10 cellular contexts compared by ENCODE assay signal in the genomic region with DNA sequence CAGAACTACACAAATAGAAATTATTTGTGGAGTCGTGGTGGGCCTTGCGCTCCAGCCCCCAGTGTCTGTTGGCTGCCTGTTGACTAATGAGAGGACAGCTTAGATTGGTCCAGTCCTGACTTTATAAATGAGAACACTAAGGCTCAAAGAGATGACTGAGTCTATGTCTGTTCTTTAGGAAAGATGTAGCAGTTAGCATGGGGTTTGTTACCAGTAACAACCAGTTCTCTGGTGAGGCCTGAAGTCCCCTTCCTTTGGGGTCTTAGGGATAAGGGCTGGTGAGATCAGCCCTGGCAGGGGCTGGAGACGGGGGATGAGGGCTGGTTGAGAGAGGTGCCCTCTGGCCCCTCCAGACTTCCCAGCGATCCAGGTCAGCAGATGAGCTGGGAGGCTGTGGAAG. TPM values are rescaled to one million over a fixed set of nuclear protein-coding genes. Genes with fewer than 3 reads are reported as not detected.
DNase-seq lines count a peak whose midpoint lies in the region; ATAC-seq and TF ChIP-seq lines count a peak whose summit lies in the region.
"Had no signal": no experiment of that assay in that cellular context is flagged by ENCODE, and none has a peak within 500 bp of the region (broad histone marks: within the 10 kb centered on the region; RNA-seq: fewer than 3 reads in every experiment).

No MANE protein-coding gene starts in this region.

- CTCF ChIA-PET in MCF 10A (lab: Yijun Ruan, JAX) = interaction anchor here (0.6 to 11.0 kb wide), 4 partner anchors 10 to 161 kb away, joined by 3 to 86 read pairs (median 3); a partner anchor contains a TSS
- CTCF ChIA-PET in activated CD8-positive, alpha-beta T cell treated with anti-CD3 and anti-CD28 coated beads, Interleukin-2, amount 10 ng/mL, durations not matched to agents 7 days and 5 days (lab: Charles Lee) = no interaction called here

- no peak for TF ChIP-seq POLR2A in breast epithelium (IDR thresholded peaks at IDR 0.05)

- H3K9me3 Mint-ChIP-seq in MCF 10A (ENCODE audit: unreplicated experiment) = no peaks in the 10 kb centered on the region
- H3K9me3 Mint-ChIP-seq in activated CD8-positive, alpha-beta T cell treated with anti-CD3 and anti-CD28 coated beads, Interleukin-2, amount 10 ng/mL, durations not matched to agents 7 days and 5 days (ENCODE audit: insufficient read depth) = no peaks in the 10 kb centered on the region

- no peak for DNase-seq in MCF 10A (ENCODE audit: unreplicated experiment)
- DNase-seq in breast epithelium (ENCODE audit: low spot score in 2 of 2) = no peak
- DNase-seq in activated CD8-positive, alpha-beta T cell treated with anti-CD3 and anti-CD28 coated beads, Interleukin-2, amount 10 ng/mL, durations not matched to agents 7 days and 5 days = no peak
- DNase-seq in lower lobe of right lung = no peak
- DNase-seq in thoracic aorta (ENCODE audit: low spot score) = no peak
- DNase-seq in activated CD4-positive, alpha-beta T cell treated with anti-CD3 and anti-CD28 coated beads, Interleukin-2, amount 50 U/mL, for 48 hours = no peak
- DNase-seq in foreskin fibroblast = no peak
- DNase-seq in EL = no peak
- DNase-seq: NCI-H1417 treated with DMSO at 0.1 percent for 48 hours, SHP77 had no signal

- TF ChIP-seq CTCF in MCF 10A (IDR thresholded peaks at IDR 0.05; ENCODE audit: unreplicated experiment) = no peak
- TF ChIP-seq CTCF in breast epithelium (IDR thresholded peaks at IDR 0.05) = no peak
- no peak for TF ChIP-seq CTCF in lower lobe of right lung (IDR thresholded peaks at IDR 0.05)
- no peak for TF ChIP-seq CTCF in thoracic aorta (IDR thresholded peaks at IDR 0.05)
- TF ChIP-seq CTCF in foreskin fibroblast (IDR thresholded peaks at IDR 0.05; ENCODE audit: low read depth, low read length) = no peak

- no peaks in the 10 kb centered on the region for H3K36me3 ChIP-seq in breast epithelium
- peaks cover 86% of the 10 kb centered on the region for H3K36me3 ChIP-seq in lower lobe of right lung
- H3K36me3 ChIP-seq in thoracic aorta = peaks cover 26% of the 10 kb centered on the region

- H3K27me3 Mint-ChIP-seq in MCF 10A (ENCODE audit: insufficient read depth, unreplicated experiment) = no peaks in the 10 kb centered on the region
- no peaks in the 10 kb centered on the region for H3K27me3 Mint-ChIP-seq in activated CD8-positive, alpha-beta T cell treated with anti-CD3 and anti-CD28 coated beads, Interleukin-2, amount 10 ng/mL, durations not matched to agents 7 days and 5 days (ENCODE audit: low read depth)

- intact Hi-C loops in MCF 10A (cut with micrococcal nuclease) = no loop called here
- intact Hi-C loops in breast epithelium (cut with DNase I; ENCODE audit: low total_unique reads) = no loop called here
- intact Hi-C loops in lower lobe of right lung (cut with DNase I) = no loop called here

- no TSS peak for BruUV-seq in MCF 10A (replicated peaks; lab: Mats Ljungman, UMichigan)

- no peaks in the 10 kb centered on the region for H3K4me1 ChIP-seq in breast epithelium
- peaks cover 40% of the 10 kb centered on the region for H3K4me1 ChIP-seq in lower lobe of right lung
- peaks cover 13 to 29% of the 10 kb centered on the region in 2 donors for H3K4me1 ChIP-seq in thoracic aorta (ENCODE audit: control insufficient read depth in 1 of 2, low read depth in 2 of 2)

- H3K27ac ChIP-seq in breast epithelium (peak overlapping the region in 1 of 2 donors; percentile 46), lower lobe of right lung (peak overlapping the region; percentile 20), thoracic aorta (peak overlapping the region; percentile 45 to 74)

- H3K36me3 Mint-ChIP-seq in MCF 10A (ENCODE audit: insufficient read depth, unreplicated experiment) = peaks cover 75% of the 10 kb centered on the region
- peaks cover 59% of the 10 kb centered on the region for H3K36me3 Mint-ChIP-seq in activated CD8-positive, alpha-beta T cell treated with anti-CD3 and anti-CD28 coated beads, Interleukin-2, amount 10 ng/mL, durations not matched to agents 7 days and 5 days (ENCODE audit: low read depth)

- ATAC-seq in activated CD8-positive, alpha-beta T cell treated with anti-CD3 and anti-CD28 coated beads, Interleukin-2, amount 10 ng/mL, durations not matched to agents 7 days and 5 days = no peak
- no peak for ATAC-seq in lower lobe of right lung
- ATAC-seq in thoracic aorta (ENCODE audit: insufficient number of reproducible peaks, low FRiP score, low read depth) = peak; percentile 21

- H3K27me3 ChIP-seq in breast epithelium = no peaks in the 10 kb centered on the region
- H3K27me3 ChIP-seq in lower lobe of right lung (ENCODE audit: low read depth) = no peaks in the 10 kb centered on the region
- no peaks in the 10 kb centered on the region for H3K27me3 ChIP-seq in thoracic aorta (replicated peaks; ENCODE audit: insufficient read depth)

- POLR2A ChIA-PET in MCF 10A (lab: Yijun Ruan, JAX) = interaction anchor here (0.6 to 1.4 kb wide), 6 partner anchors 9 to 116 kb away, joined by 3 to 5 read pairs (median 4); a partner anchor contains a TSS
- POLR2A ChIA-PET in activated CD8-positive, alpha-beta T cell treated with anti-CD3 and anti-CD28 coated beads, Interleukin-2, amount 10 ng/mL, durations not matched to agents 7 days and 5 days (lab: Charles Lee) = no interaction called here

- H3K4me3 ChIP-seq in breast epithelium (no peak overlapping the region), lower lobe of right lung (no peak overlapping the region), thoracic aorta (no peak overlapping the region), foreskin fibroblast (ENCODE audit: low read depth in 1 of 2, low read length in 2 of 2) (no peak overlapping the region)

- H3K9me3 ChIP-seq in breast epithelium (no peaks in the 10 kb centered on the region), lower lobe of right lung (no peaks in the 10 kb centered on the region), thoracic aorta (no peaks in the 10 kb centered on the region)

- H3K4me3 Mint-ChIP-seq in MCF 10A (ENCODE audit: unreplicated experiment) = no peak overlapping the region
- H3K4me3 Mint-ChIP-seq in activated CD8-positive, alpha-beta T cell treated with anti-CD3 and anti-CD28 coated beads, Interleukin-2, amount 10 ng/mL, durations not matched to agents 7 days and 5 days = no peak overlapping the region

- H3K4me1 Mint-ChIP-seq in MCF 10A (ENCODE audit: insufficient read depth, unreplicated experiment) = peaks cover 26% of the 10 kb centered on the region
- H3K4me1 Mint-ChIP-seq in activated CD8-positive, alpha-beta T cell treated with anti-CD3 and anti-CD28 coated beads, Interleukin-2, amount 10 ng/mL, durations not matched to agents 7 days and 5 days (ENCODE audit: low read depth) = peaks cover 7% of the 10 kb centered on the region

- H3K27ac Mint-ChIP-seq in MCF 10A (ENCODE audit: low read depth, unreplicated experiment) = peak overlapping the region; percentile 69
- peak overlapping the region; percentile 2 for H3K27ac Mint-ChIP-seq in activated CD8-positive, alpha-beta T cell treated with anti-CD3 and anti-CD28 coated beads, Interleukin-2, amount 10 ng/mL, durations not matched to agents 7 days and 5 days

RNA-seq across cellular contexts. Expression of a gene that starts 9.1 kb away (rescaled TPM):
- total RNA-seq in MCF 10A (2022) (24.9 and 31.3 TPM in 2 replicates), breast epithelium (10 to 100 TPM; 32.8 to 50.5 (median 35.6) TPM), lower lobe of right lung (24.3 TPM), thoracic aorta (10 to 100 TPM; 37.4 to 69.2 TPM)
- 10 to 100 TPM; 49.3 to 50.4 TPM for total RNA-seq in activated CD8-positive, alpha-beta T cell treated with anti-CD3 and anti-CD28 coated beads, Interleukin-2, amount 10 ng/mL, durations not matched to agents 7 days and 5 days
